Comparison of ENCODE assay signal across 28 cellular contexts in the genomic region with DNA sequence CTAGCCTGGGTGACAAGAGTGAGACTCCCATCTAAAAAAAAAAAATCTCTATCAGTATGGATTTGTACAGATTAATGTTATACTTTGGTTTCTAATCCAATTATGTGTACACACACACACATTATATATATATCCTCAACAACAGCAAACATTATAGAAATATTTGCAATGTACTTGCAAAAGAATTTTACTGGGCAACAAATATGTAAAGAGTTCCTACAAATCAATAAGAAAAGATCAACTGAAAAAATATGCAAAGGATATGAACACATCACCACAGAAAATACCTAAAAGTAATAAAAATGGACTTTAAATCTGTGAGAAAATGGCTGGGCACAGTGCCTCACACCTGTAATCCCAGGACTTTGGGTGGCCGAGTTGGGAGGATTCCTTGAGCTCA.
"Had no signal": no experiment of that assay in that cellular context is flagged by ENCODE, and none has a peak within 500 bp of the region (broad histone marks: within the 10 kb centered on the region; RNA-seq: fewer than 3 reads in every experiment).

No MANE protein-coding gene starts in this region.

- FAIRE-seq: colon, endometrium, endothelial cell of umbilical vein, frontal cortex had no signal

- ATAC-seq: effector memory CD8-positive, alpha-beta T cell; foreskin keratinocyte; gastrocnemius medialis; gastroesophageal sphincter; heart right ventricle had no signal

- H3K4me1 ChIP-seq: colonic mucosa, foreskin keratinocyte, gastrocnemius medialis, heart left ventricle had no signal

- H3K4me2 ChIP-seq: hepatocyte had no signal

- H3K27me3 ChIP-seq: colonic mucosa, hepatocyte had no signal

- H3K27ac ChIP-seq: colonic mucosa, coronary artery, dorsolateral prefrontal cortex, epithelial cell of prostate, esophagus muscularis mucosa, esophagus squamous epithelium, foreskin keratinocyte, gastrocnemius medialis, gastroesophageal sphincter, heart left ventricle, heart right ventricle, hepatocyte had no signal

- DNase-seq: colonic mucosa; cortex of kidney; dermis blood vessel endothelial cell; dorsolateral prefrontal cortex; effector CD4-positive, alpha-beta T cell; effector CD8-positive, alpha-beta T cell; effector memory CD4-positive, alpha-beta T cell; effector memory CD8-positive, alpha-beta T cell; endodermal cell; erythroblast; esophagus squamous epithelium; foreskin fibroblast; foreskin keratinocyte; foreskin melanocyte; gastrocnemius medialis; glutamatergic neuron; head of caudate nucleus; heart right ventricle had no signal

- H3K36me3 ChIP-seq: colonic mucosa, esophagus muscularis mucosa, esophagus squamous epithelium, gastrocnemius medialis, gastroesophageal sphincter, heart left ventricle, heart right ventricle had no signal

- H3K79me2 ChIP-seq: hepatocyte had no signal

- H3K9me3 ChIP-seq: colonic mucosa, esophagus muscularis mucosa, esophagus squamous epithelium, gastrocnemius medialis, gastroesophageal sphincter, heart right ventricle had no signal

- H3K4me3 ChIP-seq: colonic mucosa, coronary artery, dorsolateral prefrontal cortex, esophagus muscularis mucosa, esophagus squamous epithelium, gastrocnemius medialis, gastroesophageal sphincter, heart left ventricle, heart right ventricle, hepatocyte had no signal

- H2AFZ ChIP-seq: hepatocyte had no signal
